In genomic region chr1:52127181-52128175, GRCh38 we compare ENCODE assay signal across 8 cellular contexts. TPM values are rescaled to one million over a fixed set of nuclear protein-coding genes. Genes with fewer than 3 reads are reported as not detected.
DNase-seq lines count a peak whose midpoint lies in the region; ATAC-seq, FAIRE-seq and TF ChIP-seq lines count a peak whose summit lies in the region.

No MANE protein-coding gene starts in this region.

- TF ChIP-seq POLR2A in GM12892 (IDR thresholded peaks at IDR 0.05; ENCODE audit: low read depth, low read length) = no peak

- peak; percentile 20 to 44 for DNase-seq in AML-193 (lab: John Stamatoyannopoulos, UW)
- no peak for DNase-seq in GM12892 (ENCODE audit: insufficient read length)
- peak; percentile 65 for DNase-seq in NCI-H2171 treated with DMSO at 0.1 percent for 48 hours (lab: John Stamatoyannopoulos, UW)
- peak; percentile 20 for DNase-seq in activated CD4-positive, alpha-beta T cell treated with anti-CD3 and anti-CD28 coated beads for 48 hours
- DNase-seq in glomerular endothelial cell (ENCODE audit: extremely low read depth, low read depth, low spot score) = peak; percentile 60
- peak; percentile 41 for DNase-seq in pulmonary artery endothelial cell (ENCODE audit: low read depth, low spot score)

- peak; percentile 90 for FAIRE-seq in GM12892 (lab: Jason Lieb, UNC)

- ATAC-seq in GM19324 (IDR thresholded peaks at IDR 0.05; ENCODE audit: low FRiP score, unreplicated experiment) (no peak), GM18873 (IDR thresholded peaks at IDR 0.05; ENCODE audit: low FRiP score, unreplicated experiment) (no peak)

RNA-seq across cellular contexts. Expression of gene ZFYVE9, which starts 14.4 kb away (rescaled TPM):
- 3.7 TPM for polyA plus RNA-seq in GM12892 (2012; ENCODE audit: missing spikeins)
- 17.5 and 18.1 TPM in 2 replicates for total RNA-seq in glomerular endothelial cell
- 35.3 and 44.5 TPM in 2 replicates for total RNA-seq in pulmonary artery endothelial cell
